ENCODE assay signal across 1 cellular context in the genomic region with DNA sequence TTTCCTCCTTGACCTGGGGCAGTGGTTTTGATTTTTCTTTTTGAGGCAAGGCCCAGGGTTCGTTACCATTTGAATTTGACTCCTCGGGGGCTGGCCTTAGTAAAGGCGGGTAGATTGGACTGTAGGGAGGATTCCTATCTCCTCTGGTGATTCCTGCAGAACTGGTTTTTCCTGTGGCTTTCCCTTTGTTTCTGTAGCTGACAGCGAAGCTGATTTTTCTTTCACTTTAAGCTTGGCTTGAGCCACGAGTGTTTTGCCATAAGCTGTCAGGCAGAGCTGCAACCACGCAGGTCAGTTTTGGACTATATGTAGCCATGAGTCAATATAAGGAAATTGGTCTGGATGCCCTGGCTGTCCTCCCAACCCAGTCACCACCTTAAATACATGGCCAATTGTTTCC.
TF ChIP-seq lines count a peak whose summit lies in the region.

No MANE protein-coding gene starts in this region.

TF ChIP-seq in SK-N-SH, 30 proteins besides CTCF, POLR2A, EP300 and RAD21 (continued from another document):
- no peak for TF ChIP-seq PBX3 (IDR thresholded peaks at IDR 0.05)
- no peak for TF ChIP-seq FOXJ3 (CRISPR knock-in tag; IDR thresholded peaks at IDR 0.05)
- TF ChIP-seq USF1 (IDR thresholded peaks at IDR 0.05; ENCODE audit: borderline replicate concordance, low read depth) = no peak
TF ChIP-seq in SK-N-SH: peak in this region for 0.
